24 cellular contexts compared by ENCODE assay signal in genomic region chr3:149276621-149277020, GRCh38. TPM values are rescaled to one million over a fixed set of nuclear protein-coding genes. Genes with fewer than 3 reads are reported as not detected.
A peak's percentile ranks its signal among the peaks of the same experiment; 100 is the strongest.
DNase-seq lines count a peak whose midpoint lies in the region; ATAC-seq and TF ChIP-seq lines count a peak whose summit lies in the region.
"Had no signal": no experiment of that assay in that cellular context is flagged by ENCODE, and none has a peak within 500 bp of the region (broad histone marks: within the 10 kb centered on the region; RNA-seq: fewer than 3 reads in every experiment).

No MANE protein-coding gene starts in this region.

- H3K56ac ChIP-seq in mesendoderm (ENCODE audit: low read length): no peak overlapping the region

- intact Hi-C loops in dorsolateral prefrontal cortex (cut with DNase I): no loop called here

- H3K4me2 ChIP-seq in mesendoderm (ENCODE audit: low read length): no peak overlapping the region

- H3K79me2 ChIP-seq in mesendoderm (ENCODE audit: control insufficient read depth, insufficient read depth, low read length): no peaks in the 10 kb centered on the region

- H3K79me1 ChIP-seq in mesendoderm (ENCODE audit: low read length): no peaks in the 10 kb centered on the region

- H2BK120ac ChIP-seq in mesendoderm (ENCODE audit: low read depth, low read length): no peak overlapping the region

- no peak overlapping the region for H3K23ac ChIP-seq in mesendoderm (ENCODE audit: low read length)

- no peak overlapping the region for H3K9ac ChIP-seq in mesendoderm (ENCODE audit: low read length)

- H2AK5ac ChIP-seq in mesendoderm (ENCODE audit: low read length): no peak overlapping the region

- no peak overlapping the region for H4K8ac ChIP-seq in mesendoderm (ENCODE audit: low read depth, low read length)

- ATAC-seq in RWPE2 (ENCODE audit: low read depth): no peak

- H3K27me3 ChIP-seq in RWPE2 (ENCODE audit: insufficient read depth, poor library complexity, severe bottlenecking) (no peaks in the 10 kb centered on the region), mesendoderm (ENCODE audit: insufficient read depth, low read length, poor library complexity) (no peaks in the 10 kb centered on the region), dorsolateral prefrontal cortex (no peaks in the 10 kb centered on the region)
- H3K27me3 ChIP-seq in effector memory CD4-positive, alpha-beta T cell (replicated peaks; ENCODE audit: control insufficient read depth, insufficient read depth, low read length, poor library complexity, severe bottlenecking): no peaks in the 10 kb centered on the region
- H3K27me3 ChIP-seq: right lobe of liver, tibial nerve had no signal

- WGBS in mesendoderm (ENCODE audit: extremely low coverage, insufficient coverage, low lambda C conversion rate): no CpG with 5 or more reads among the region's 3 CpGs

- peak overlapping the region; percentile 36 for H2BK15ac ChIP-seq in mesendoderm (replicated peaks; ENCODE audit: low read depth)

- H3K27ac ChIP-seq in RWPE2 (ENCODE audit: poor library complexity, severe bottlenecking) (peak overlapping the region; percentile 32), mesendoderm (ENCODE audit: low read depth, low read length) (no peak overlapping the region), dorsolateral prefrontal cortex (no peak overlapping the region)
- no peak overlapping the region for H3K27ac ChIP-seq in effector memory CD4-positive, alpha-beta T cell (ENCODE audit: insufficient read depth, low read length, poor library complexity, severe bottlenecking)
- H3K27ac ChIP-seq: left ventricle myocardium inferior had no signal

- no peaks in the 10 kb centered on the region for H3K9me3 ChIP-seq in RWPE2 (ENCODE audit: severe bottlenecking)
- no peaks in the 10 kb centered on the region for H3K9me3 ChIP-seq in effector memory CD4-positive, alpha-beta T cell (ENCODE audit: control insufficient read depth, low read length)
- H3K9me3 ChIP-seq: left ventricle myocardium inferior, right lobe of liver, tibial nerve had no signal

- no peak overlapping the region for H3K4me3 ChIP-seq in RWPE2 (ENCODE audit: severe bottlenecking)
- H3K4me3 ChIP-seq in mesendoderm (ENCODE audit: low read length): no peak overlapping the region
- H3K4me3 ChIP-seq in effector memory CD4-positive, alpha-beta T cell (ENCODE audit: insufficient read depth, low read depth, low read length, poor library complexity, severe bottlenecking): no peak overlapping the region
- H3K4me3 ChIP-seq in dorsolateral prefrontal cortex: no peak overlapping the region
- H3K4me3 ChIP-seq: left ventricle myocardium inferior, right lobe of liver, tibial nerve had no signal

- H4K5ac ChIP-seq in mesendoderm (ENCODE audit: low read length): no peak overlapping the region

- no peak overlapping the region for H3K18ac ChIP-seq in mesendoderm (ENCODE audit: low read length)

- H3K4ac ChIP-seq in mesendoderm (ENCODE audit: low read depth, low read length): no peak overlapping the region

- H2BK5ac ChIP-seq in mesendoderm (ENCODE audit: low read length): no peak overlapping the region

- DNase-seq in NCI-H526 (lab: John Stamatoyannopoulos, UW): peak; percentile 10 to 52
- no peak for DNase-seq in NCI-H526 treated with DMSO at 0.1 percent for 48 hours (lab: John Stamatoyannopoulos, UW)
- DNase-seq in RWPE2 (ENCODE audit: low spot score): no peak
- no peak for DNase-seq in mesendoderm
- DNase-seq in effector memory CD4-positive, alpha-beta T cell: no peak
- no peak for DNase-seq in dorsolateral prefrontal cortex
- no peak for DNase-seq in GOT3 (lab: John Stamatoyannopoulos, UW)
- DNase-seq in inferior parietal cortex (ENCODE audit: extremely low spot score): no peak
- DNase-seq: activated CD4-positive, alpha-beta T cell treated with anti-CD3 and anti-CD28 coated beads, Interleukin-2, amount 50 U/mL, for 1 hour; activated CD8-positive, alpha-beta memory T cell treated with anti-CD3 and anti-CD28 coated beads, Interleukin-2, amount 50 U/mL, for 48 hours; amniotic stem cell; C1 segment of cervical spinal cord; caudate nucleus; DMS 273 treated with DMSO at 0.1 percent for 48 hours; left ventricle myocardium inferior; MV-4-11; NCI-H1694 treated with DMSO at 0.1 percent for 48 hours; NCI-H446; right lobe of liver; Right ventricle myocardium superior had no signal

- peaks cover 15% of the 10 kb centered on the region for H3K4me1 ChIP-seq in RWPE2 (ENCODE audit: insufficient read depth, poor library complexity, severe bottlenecking)
- H3K4me1 ChIP-seq in mesendoderm (ENCODE audit: control insufficient read depth, low read depth, low read length): peaks cover 8% of the 10 kb centered on the region
- peaks cover 6% of the 10 kb centered on the region for H3K4me1 ChIP-seq in effector memory CD4-positive, alpha-beta T cell (ENCODE audit: control insufficient read depth, insufficient read depth, low read length, poor library complexity, severe bottlenecking)

- TF ChIP-seq CTCF in RWPE2 (IDR thresholded peaks at IDR 0.05; ENCODE audit: poor library complexity, severe bottlenecking): no peak
- no peak for TF ChIP-seq CTCF in dorsolateral prefrontal cortex (IDR thresholded peaks at IDR 0.05 in 54 of 56, conservative IDR thresholded peaks at IDR 0.05 in 2 of 56; ENCODE audit: low read depth in 1 of 56, partially characterized antibody in 56 of 56)

- H3K36me3 ChIP-seq in RWPE2 (ENCODE audit: low read depth) (no peaks in the 10 kb centered on the region), mesendoderm (ENCODE audit: control insufficient read depth, insufficient read depth, low read length) (no peaks in the 10 kb centered on the region)
- no peaks in the 10 kb centered on the region for H3K36me3 ChIP-seq in effector memory CD4-positive, alpha-beta T cell (ENCODE audit: control insufficient read depth, insufficient read depth, low read length)
- H3K36me3 ChIP-seq: left ventricle myocardium inferior, right lobe of liver, tibial nerve had no signal

RNA-seq across cellular contexts. Expression of gene CP, which starts 55.0 kb away (rescaled TPM):
- polyA plus RNA-seq in mesendoderm (2013, experiment 1 of 2): 2.4 TPM
- polyA plus RNA-seq in mesendoderm (2013, experiment 2 of 2): 2.6 TPM
- 100 to 1,000 TPM in 3 of 120 experiments, 10 to 100 TPM in 105, 1 to 10 TPM in 12; 1.5 to 121 (median 30.7) TPM for total RNA-seq in dorsolateral prefrontal cortex
- total RNA-seq: T-helper 1 cell treated with Interleukin-12 subunit alpha and Interleukin-12 subunit beta and Interleukin-4 antibody, amounts not matched to agents 30 ng/mL and 1 ng/mL, for 36 hours had no signal

RNA-seq across cellular contexts. Expression of gene TM4SF18, which starts 56.8 kb away (rescaled TPM):
- 1.3 TPM for polyA plus RNA-seq in mesendoderm (2013, experiment 1 of 2)
- polyA plus RNA-seq in mesendoderm (2013, experiment 2 of 2): 1.3 TPM
- total RNA-seq in dorsolateral prefrontal cortex: 10 to 100 TPM in 14 of 120 experiments, 1 to 10 TPM in 106; 1.4 to 28.3 (median 5.4) TPM
- total RNA-seq: osteoblast; T-helper 1 cell treated with Interleukin-12 subunit alpha and Interleukin-12 subunit beta and Interleukin-4 antibody, amounts not matched to agents 30 ng/mL and 1 ng/mL, for 36 hours had no signal
- polyA plus RNA-seq: IgD-negative memory B cell had no signal

Comparison
In these comparisons a context has a peak if more than half of its experiments do, and no peak if none do; other contexts are left out.
1. DNase-seq: peak in NCI-H526 (2 of 2); none in NCI-H526 treated with DMSO at 0.1 percent for 48 hours (single experiment), RWPE2 (single experiment), mesendoderm (single experiment), effector memory CD4-positive, alpha-beta T cell (0 of 3), dorsolateral prefrontal cortex (0 of 10), GOT3 (single experiment) and inferior parietal cortex (single experiment).